Comparison of ENCODE assay signal across 8 cellular contexts in the genomic region with DNA sequence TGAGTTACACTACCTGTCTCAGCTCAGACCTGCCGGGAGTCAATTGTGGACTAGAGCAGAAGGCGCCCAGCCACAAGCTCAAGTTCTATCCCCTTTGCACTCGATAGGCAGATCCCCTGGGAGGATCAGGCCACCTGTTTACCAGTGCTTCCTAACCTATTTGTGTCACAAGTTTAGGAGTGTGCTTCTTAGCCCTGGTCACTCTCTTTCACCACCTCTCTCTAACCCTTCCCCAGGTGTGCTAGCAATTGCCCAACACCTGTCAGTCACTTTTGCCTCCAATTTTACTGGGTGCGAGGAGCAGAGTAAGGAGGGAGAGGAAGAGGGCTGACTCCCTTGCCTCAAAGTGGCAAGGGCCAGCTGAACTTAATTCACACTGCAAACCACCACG.
DNase-seq lines count a peak whose midpoint lies in the region; ATAC-seq lines count a peak whose summit lies in the region.

No MANE protein-coding gene starts in this region.

- H3K4me3 ChIP-seq in iPS-11a (ENCODE audit: low read depth, low read length), result peak overlapping the region; percentile 81

- ATAC-seq in HG03378 (IDR thresholded peaks at IDR 0.05; ENCODE audit: unreplicated experiment), result peak; percentile 19
- ATAC-seq in GM21717 (IDR thresholded peaks at IDR 0.05; ENCODE audit: unreplicated experiment), result no peak
- ATAC-seq in HG02973 (IDR thresholded peaks at IDR 0.05; ENCODE audit: unreplicated experiment), result no peak

- DNase-seq in DMS 273 (lab: John Stamatoyannopoulos, UW; ENCODE audit: unreplicated experiment) (peak; percentile 67), DMS 273 treated with DMSO at 0.1 percent for 48 hours (lab: John Stamatoyannopoulos, UW) (no peak)
- DNase-seq in activated T-cell treated with anti-CD3 and anti-CD28 coated beads, Interleukin-2, amount 50 U/mL, for 1 hour, result peak; percentile 21
- peak; percentile 34 for DNase-seq in stimulated activated CD8-positive, alpha-beta memory T cell treated with anti-CD3 and anti-CD28 coated beads, Interleukin-4, amount 100 ng/mL, for 48 hours
